In genomic region chr2:207902822-207903221, GRCh38 we compare ENCODE assay signal across 15 cellular contexts.
DNase-seq lines count a peak whose midpoint lies in the region; ATAC-seq lines count a peak whose summit lies in the region.
"Had no signal": no experiment of that assay in that cellular context is flagged by ENCODE, and none has a peak within 500 bp of the region (broad histone marks: within the 10 kb centered on the region; RNA-seq: fewer than 3 reads in every experiment).

No MANE protein-coding gene starts in this region.

- ATAC-seq in HG03097 (IDR thresholded peaks at IDR 0.05; ENCODE audit: low FRiP score, unreplicated experiment) (no peak), HG03045 (IDR thresholded peaks at IDR 0.05; ENCODE audit: unreplicated experiment) (no peak)

- DNase-seq in NCI-H510A treated with DMSO at 0.1 percent for 48 hours (lab: John Stamatoyannopoulos, UW), result peak; percentile 64
- DNase-seq in NCI-H510A (lab: John Stamatoyannopoulos, UW), result no peak
- DNase-seq in NCI-H69 (lab: John Stamatoyannopoulos, UW), result peak; percentile 62
- DNase-seq in iris pigment epithelial cell (ENCODE audit: low read depth), result peak; percentile 11
- peak; percentile 42 for DNase-seq in renal cortical epithelial cell (ENCODE audit: low read depth)
- no peak for DNase-seq in stimulated activated CD4-positive, alpha-beta T cell treated with anti-CD3 and anti-CD28 coated beads, Interleukin-12 subunit alpha, Interleukin-12 subunit beta, amount 100 ng/mL, for 4 hours
- DNase-seq: Calu3; CD4-positive, alpha-beta T cell; MM.1S; NCI-H1105; NCI-H2081; NCI-H446; SHP77 treated with DMSO at 0.1 percent for 48 hours had no signal

Comparison
In these comparisons a context has a peak if more than half of its experiments do, and no peak if none do; other contexts are left out.
1. DNase-seq: peak in NCI-H510A treated with DMSO at 0.1 percent for 48 hours (single experiment), NCI-H69 (single experiment), iris pigment epithelial cell (single experiment) and renal cortical epithelial cell (single experiment); none in NCI-H510A (single experiment) and stimulated activated CD4-positive, alpha-beta T cell treated with anti-CD3 and anti-CD28 coated beads, Interleukin-12 subunit alpha, Interleukin-12 subunit beta, amount 100 ng/mL, for 4 hours (single experiment).